ENCODE assay signal across 26 cellular contexts in the genomic region with DNA sequence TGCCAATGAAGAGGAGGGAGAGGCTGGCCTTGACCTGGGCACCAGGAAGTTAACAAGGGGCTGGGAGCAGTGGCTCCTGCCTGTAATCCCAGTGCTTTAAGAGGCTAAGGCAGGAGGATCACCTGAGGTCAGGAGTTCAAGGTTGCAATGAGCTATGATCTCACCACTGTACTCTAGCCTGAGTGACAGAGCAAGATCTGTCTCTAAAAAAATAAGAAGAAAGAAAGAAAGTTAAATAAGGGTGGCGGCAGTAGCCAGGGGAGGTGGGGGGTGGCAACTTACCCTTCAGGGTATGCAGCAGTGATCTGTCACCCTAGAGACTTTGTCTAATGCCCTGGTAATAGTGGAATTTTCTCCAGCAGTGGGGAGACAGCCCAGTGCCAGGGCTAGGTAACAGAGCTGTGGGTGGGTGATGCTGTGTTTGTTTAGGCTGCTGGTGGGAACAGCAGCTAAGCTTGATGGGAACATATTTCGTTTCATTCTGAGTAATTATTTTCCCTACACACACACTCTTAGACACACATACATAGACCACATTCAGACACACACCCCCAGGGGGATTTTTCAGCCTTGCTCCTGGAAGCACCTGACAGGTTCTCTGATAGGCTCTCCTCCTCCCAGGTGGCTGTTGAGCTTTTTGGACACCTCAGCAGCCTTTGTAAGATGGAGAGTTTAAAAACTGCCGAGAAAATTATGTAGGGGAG. TPM values are rescaled to one million over a fixed set of nuclear protein-coding genes. Genes with fewer than 3 reads are reported as not detected.
DNase-seq lines count a peak whose midpoint lies in the region; ATAC-seq and TF ChIP-seq lines count a peak whose summit lies in the region.
"Had no signal": no experiment of that assay in that cellular context is flagged by ENCODE, and none has a peak within 500 bp of the region (broad histone marks: within the 10 kb centered on the region; RNA-seq: fewer than 3 reads in every experiment).

No MANE protein-coding gene starts in this region.

- intact Hi-C loops in thyroid gland (cut with DNase I): no loop called here
- intact Hi-C loops in CD4-positive, alpha-beta memory T cell (cut with micrococcal nuclease): no loop called here
- intact Hi-C loops in lower leg skin (cut with DNase I; ENCODE audit: low total_unique reads): no loop called here

- WGBS in thyroid gland, 2 donors: 74 to 82% methylated on average over 3 of the region's 3 CpGs
- WGBS in lower leg skin, 2 donors: 72 to 74% methylated on average over 3 of the region's 3 CpGs

- no peak overlapping the region for H3K27ac ChIP-seq in thyroid gland
- no peak overlapping the region for H3K27ac ChIP-seq in CD4-positive, alpha-beta memory T cell (ENCODE audit: low read depth, low read length)
- H3K27ac ChIP-seq: epithelial cell of prostate had no signal

- H3K4me3 ChIP-seq in thyroid gland (replicated peaks in 1 of 3) (no peak overlapping the region), lower leg skin (ENCODE audit: low read depth, poor library complexity, severe bottlenecking) (no peak overlapping the region)
- no peak overlapping the region for H3K4me3 ChIP-seq in CD4-positive, alpha-beta memory T cell (ENCODE audit: low read length in 2 of 2)

- H3K27me3 ChIP-seq in thyroid gland: no peaks in the 10 kb centered on the region
- H3K27me3 ChIP-seq in CD4-positive, alpha-beta memory T cell (ENCODE audit: insufficient read depth, low read length): peaks cover 5% of the 10 kb centered on the region

- H3K9me3 ChIP-seq in thyroid gland: no peaks in the 10 kb centered on the region
- no peaks in the 10 kb centered on the region for H3K9me3 ChIP-seq in CD4-positive, alpha-beta memory T cell (ENCODE audit: control insufficient read depth in 1 of 2, low read length in 2 of 2)

- TF ChIP-seq POLR2A in thyroid gland (IDR thresholded peaks at IDR 0.05): no peak
- TF ChIP-seq POLR2A in lower leg skin (IDR thresholded peaks at IDR 0.05): no peak

- TF ChIP-seq CTCF in thyroid gland (IDR thresholded peaks at IDR 0.05) (no peak), lower leg skin (IDR thresholded peaks at IDR 0.05) (no peak)

- H3K4me1 ChIP-seq in thyroid gland: no peaks in the 10 kb centered on the region
- no peaks in the 10 kb centered on the region for H3K4me1 ChIP-seq in CD4-positive, alpha-beta memory T cell (ENCODE audit: insufficient read depth, low read length)

- ATAC-seq in GM18868 (IDR thresholded peaks at IDR 0.05; ENCODE audit: unreplicated experiment) (peak; percentile 93), HG02870 (IDR thresholded peaks at IDR 0.05; ENCODE audit: unreplicated experiment) (peak; percentile 71)
- ATAC-seq in activated naive CD8-positive, alpha-beta T cell treated with anti-CD3 and anti-CD28 coated beads, Interleukin-2, amount 50 U/mL, for 24 hours: peak; percentile 78
- ATAC-seq: left cardiac atrium had no signal

- no peaks in the 10 kb centered on the region for H3K36me3 Mint-ChIP-seq in activated naive CD8-positive, alpha-beta T cell treated with anti-CD3 and anti-CD28 coated beads, Interleukin-2, amount 50 U/mL, for 24 hours (ENCODE audit: low read depth)
- no peaks in the 10 kb centered on the region for H3K36me3 Mint-ChIP-seq in CD4-positive, alpha-beta memory T cell
- H3K36me3 Mint-ChIP-seq: activated naive CD8-positive, alpha-beta T cell treated with anti-CD3 and anti-CD28 coated beads, Interleukin-2, amount 10 ng/mL, durations not matched to agents 7 days and 5 days; type B pancreatic cell had no signal

- H3K27me3 Mint-ChIP-seq in activated naive CD8-positive, alpha-beta T cell treated with anti-CD3 and anti-CD28 coated beads, Interleukin-2, amount 50 U/mL, for 24 hours: peaks cover 30% of the 10 kb centered on the region
- peaks cover 12% of the 10 kb centered on the region in 2 donors for H3K27me3 Mint-ChIP-seq in CD4-positive, alpha-beta memory T cell

- no peak overlapping the region for H3K4me3 Mint-ChIP-seq in activated naive CD8-positive, alpha-beta T cell treated with anti-CD3 and anti-CD28 coated beads, Interleukin-2, amount 50 U/mL, for 24 hours
- H3K4me3 Mint-ChIP-seq in CD4-positive, alpha-beta memory T cell: no peak overlapping the region
- H3K4me3 Mint-ChIP-seq: activated B cell treated with CpG ODN at 0.5 μM for 24 hours; activated naive CD8-positive, alpha-beta T cell treated with anti-CD3 and anti-CD28 coated beads, Interleukin-2, amount 10 ng/mL, durations not matched to agents 7 days and 5 days; CD8-positive, alpha-beta memory T cell; type B pancreatic cell had no signal

- no peak overlapping the region for H3K27ac Mint-ChIP-seq in activated naive CD8-positive, alpha-beta T cell treated with anti-CD3 and anti-CD28 coated beads, Interleukin-2, amount 50 U/mL, for 24 hours
- no peak overlapping the region for H3K27ac Mint-ChIP-seq in CD4-positive, alpha-beta memory T cell
- H3K27ac Mint-ChIP-seq: activated B cell treated with CpG ODN at 0.5 μM for 24 hours; activated naive CD8-positive, alpha-beta T cell treated with anti-CD3 and anti-CD28 coated beads, Interleukin-2, amount 10 ng/mL, durations not matched to agents 7 days and 5 days; CD8-positive, alpha-beta memory T cell; type B pancreatic cell had no signal

- H3K9me3 Mint-ChIP-seq in activated naive CD8-positive, alpha-beta T cell treated with anti-CD3 and anti-CD28 coated beads, Interleukin-2, amount 50 U/mL, for 24 hours: no peaks in the 10 kb centered on the region
- no peaks in the 10 kb centered on the region for H3K9me3 Mint-ChIP-seq in CD4-positive, alpha-beta memory T cell
- H3K9me3 Mint-ChIP-seq: activated B cell treated with CpG ODN at 0.5 μM for 24 hours; activated naive CD8-positive, alpha-beta T cell treated with anti-CD3 and anti-CD28 coated beads, Interleukin-2, amount 10 ng/mL, durations not matched to agents 7 days and 5 days; CD8-positive, alpha-beta memory T cell; type B pancreatic cell had no signal

- peak; percentile 29 for DNase-seq in activated CD4-positive, alpha-beta T cell treated with anti-CD3 and anti-CD28 coated beads for 48 hours
- DNase-seq in activated CD4-positive, alpha-beta T cell treated with anti-CD3 and anti-CD28 coated beads for 1 hour: no peak
- no peak for DNase-seq in activated naive CD8-positive, alpha-beta T cell treated with anti-CD3 and anti-CD28 coated beads, Interleukin-2, amount 50 U/mL, for 24 hours
- no peak for DNase-seq in thyroid gland
- DNase-seq in CD4-positive, alpha-beta memory T cell: no peak
- DNase-seq in lower leg skin (ENCODE audit: low spot score in 2 of 2): no peak
- DNase-seq: activated B cell treated with CpG ODN at 0.5 μM for 24 hours; activated naive CD8-positive, alpha-beta T cell treated with anti-CD3 and anti-CD28 coated beads, Interleukin-2, amount 10 ng/mL, durations not matched to agents 7 days and 5 days; AML-193; CD8-positive, alpha-beta memory T cell; cerebellar nuclear complex; DMS53; Karpas-422; left cardiac atrium; mesenchymal stem cell; NCI-H1694; NCI-H2171 treated with DMSO at 0.1 percent for 48 hours; NCI-H524 treated with DMSO at 0.1 percent for 48 hours; T1000 had no signal

- H3K4me1 Mint-ChIP-seq in activated naive CD8-positive, alpha-beta T cell treated with anti-CD3 and anti-CD28 coated beads, Interleukin-2, amount 50 U/mL, for 24 hours: peaks cover 22% of the 10 kb centered on the region
- no peaks in the 10 kb centered on the region for H3K4me1 Mint-ChIP-seq in CD4-positive, alpha-beta memory T cell
- H3K4me1 Mint-ChIP-seq: activated B cell treated with CpG ODN at 0.5 μM for 24 hours; activated naive CD8-positive, alpha-beta T cell treated with anti-CD3 and anti-CD28 coated beads, Interleukin-2, amount 10 ng/mL, durations not matched to agents 7 days and 5 days; CD8-positive, alpha-beta memory T cell had no signal

- CTCF ChIA-PET in CD4-positive, alpha-beta memory T cell (lab: Charles Lee; ENCODE audit: partially characterized antibody): no interaction called here

- H3K36me3 ChIP-seq in thyroid gland: no peaks in the 10 kb centered on the region
- no peaks in the 10 kb centered on the region for H3K36me3 ChIP-seq in CD4-positive, alpha-beta memory T cell (ENCODE audit: insufficient read depth, low read length)

- POLR2A ChIA-PET in CD4-positive, alpha-beta memory T cell (lab: Charles Lee; ENCODE audit: partially characterized antibody): no interaction called here

RNA-seq across cellular contexts. Expression of gene SYT6, which starts 11.3 kb away (rescaled TPM):
- 1 to 10 TPM in 1 of 4 donors, not detected in 3; 1.4 TPM for total RNA-seq in thyroid gland
- not detected for total RNA-seq in CD4-positive, alpha-beta memory T cell
- polyA plus RNA-seq in CD4-positive, alpha-beta memory T cell: not detected
- 1 to 10 TPM in 1 of 4 donors, under 1 TPM in 1, not detected in 2; 0.10 to 4.5 TPM for total RNA-seq in lower leg skin
- total RNA-seq: A172; activated B cell treated with CpG ODN at 0.5 μM for 24 hours; activated naive CD8-positive, alpha-beta T cell treated with anti-CD3 and anti-CD28 coated beads, Interleukin-2, amount 10 ng/mL, durations not matched to agents 7 days and 5 days; CD8-positive, alpha-beta memory T cell; HT1080; left cardiac atrium; renal cortical epithelial cell had no signal
- polyA plus RNA-seq: CD8-positive, alpha-beta memory T cell had no signal
